ENCODE assay signal across 16 cellular contexts in the genomic region with DNA sequence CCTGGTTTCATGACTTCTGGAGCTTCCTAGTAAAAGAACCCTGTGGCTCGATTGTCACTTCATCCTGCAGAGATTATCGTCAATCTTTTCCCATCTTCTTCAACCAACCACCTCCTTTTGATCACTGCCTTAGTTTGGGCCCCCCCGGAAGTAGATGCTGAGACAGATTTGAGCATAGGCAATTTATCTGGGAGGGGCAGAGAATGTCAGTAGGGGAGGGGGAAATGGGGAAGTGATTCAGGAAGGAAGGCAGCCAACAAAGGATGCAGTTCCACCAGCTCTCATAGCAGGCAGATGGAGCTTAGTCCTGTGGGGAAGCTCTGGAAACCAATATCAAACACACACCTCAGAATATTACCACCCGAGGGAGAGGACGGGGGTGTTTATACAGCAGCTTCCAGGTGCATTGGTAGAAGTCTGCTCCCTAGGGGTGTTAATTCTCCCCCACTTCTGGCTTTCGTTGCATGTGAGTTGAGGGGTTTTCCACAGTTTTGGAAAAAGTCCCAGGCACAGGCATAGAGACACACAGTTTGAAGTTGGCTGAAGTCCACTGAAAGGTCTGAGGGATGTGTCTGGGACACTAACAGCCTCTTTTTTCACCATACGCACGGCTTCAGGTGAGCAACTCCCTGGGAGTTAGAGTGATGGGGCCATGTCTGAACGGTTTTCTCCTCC.
"Had no signal": no experiment of that assay in that cellular context is flagged by ENCODE, and none has a peak within 500 bp of the region (broad histone marks: within the 10 kb centered on the region; RNA-seq: fewer than 3 reads in every experiment).

No MANE protein-coding gene starts in this region.

- H3K36me3 ChIP-seq: heart left ventricle, upper lobe of right lung had no signal

- H3K4me1 ChIP-seq: testis had no signal

- FAIRE-seq: bronchial epithelial cell, colon, frontal cortex, islet of Langerhans had no signal

- H3K27ac ChIP-seq: heart left ventricle, testis, upper lobe of right lung had no signal

- DNase-seq: activated CD4-positive, alpha-beta memory T cell treated with anti-CD3 and anti-CD28 coated beads, Interleukin-2, amount 10 ng/mL, durations not matched to agents 7 days and 5 days; activated gamma-delta T cell treated with Interleukin-2 at 50 U/mL for 16 hours; activated naive CD8-positive, alpha-beta T cell treated with anti-CD3 and anti-CD28 coated beads for 36 hours; activated T-cell treated with anti-CD3 and anti-CD28 coated beads, Interleukin-2, amount 50 U/mL, for 48 hours; effector CD8-positive, alpha-beta T cell; heart left ventricle; mucosa of descending colon; stimulated activated CD4-positive, alpha-beta T cell treated with anti-CD3 and anti-CD28 coated beads, Interleukin-2, amount 100 ng/mL, for 48 hours; stimulated activated naive CD8-positive, alpha-beta T cell treated with anti-CD3 and anti-CD28 coated beads, Interleukin-15, amount 100 ng/mL, for 72 hours; testis; upper lobe of right lung had no signal

- ATAC-seq: heart left ventricle; mucosa of descending colon; natural killer cell treated with Interleukin-12 subunit alpha and Interleukin-12 subunit beta and Interleukin-15 and Interleukin-18, amount 100 ng/mL, for 72 hours; stimulated activated naive CD8-positive, alpha-beta T cell treated with anti-CD3 and anti-CD28 coated beads, Interleukin-15, amount 100 ng/mL, for 72 hours had no signal

- H3K27me3 ChIP-seq: heart left ventricle, testis, upper lobe of right lung had no signal

- H3K4me3 ChIP-seq: heart left ventricle, mucosa of descending colon, testis, upper lobe of right lung had no signal

- H3K9me3 ChIP-seq: heart left ventricle, mucosa of descending colon, testis, upper lobe of right lung had no signal
